In genomic region chr11:114846040-114846791, GRCh38 we compare ENCODE assay signal across 10 cellular contexts.
A peak's percentile ranks its signal among the peaks of the same experiment; 100 is the strongest.
DNase-seq lines count a peak whose midpoint lies in the region; ATAC-seq and TF ChIP-seq lines count a peak whose summit lies in the region.
"Had no signal": no experiment of that assay in that cellular context is flagged by ENCODE, and none has a peak within 500 bp of the region (broad histone marks: within the 10 kb centered on the region; RNA-seq: fewer than 3 reads in every experiment).

No MANE protein-coding gene starts in this region.

- WGBS in H9 (ENCODE audit: extremely low coverage, insufficient read length, low lambda C conversion rate), result no CpG with 5 or more reads among the region's 5 CpGs
- WGBS in suprapubic skin, result 80% methylated on average over 5 of the region's 5 CpGs

- no peak overlapping the region for H3K4me3 Mint-ChIP-seq in H9
- H3K4me3 Mint-ChIP-seq in neural progenitor cell, result no peak overlapping the region
- H3K4me3 Mint-ChIP-seq: stimulated activated naive CD8-positive, alpha-beta T cell treated with anti-CD3 and anti-CD28 coated beads, Interleukin-15, Interleukin-2, amounts not matched to agents 100 ng/mL and 50 ng/mL, for 24 hours had no signal

- H3K27ac Mint-ChIP-seq in H9 (no peak overlapping the region), neural progenitor cell (no peak overlapping the region)
- H3K27ac Mint-ChIP-seq: stimulated activated naive CD8-positive, alpha-beta T cell treated with anti-CD3 and anti-CD28 coated beads, Interleukin-15, Interleukin-2, amounts not matched to agents 100 ng/mL and 50 ng/mL, for 24 hours had no signal

- H3K36me3 Mint-ChIP-seq in H9 (ENCODE audit: insufficient read depth in 1 of 3, low read depth in 3 of 3) (peaks cover 0 to 4% (median 0%) of the 10 kb centered on the region in 3 experiments; a peak in 1 of 7 replicates), neural progenitor cell (no peaks in the 10 kb centered on the region)

- H3K56ac ChIP-seq in H9 (ENCODE audit: insufficient read length, low read depth, low read length), result no peak overlapping the region

- H3K79me2 ChIP-seq in H9 (ENCODE audit: insufficient read depth, low read length) (no peaks in the 10 kb centered on the region), neural progenitor cell (ENCODE audit: low read depth) (no peaks in the 10 kb centered on the region)

- H3K18ac ChIP-seq in H9 (ENCODE audit: insufficient read length, low read depth, low read length), result no peak overlapping the region

- no peak overlapping the region for H3K27ac ChIP-seq in H9 (ENCODE audit: insufficient read length, low read depth, low read length)
- H3K27ac ChIP-seq in dorsolateral prefrontal cortex, result peak overlapping the region in 1 of 59 donors; percentile 26
- H3K27ac ChIP-seq in neural progenitor cell, result no peak overlapping the region
- H3K27ac ChIP-seq in suprapubic skin, result no peak overlapping the region

- H3K79me1 ChIP-seq in H9 (ENCODE audit: insufficient read depth, low read depth, low read length, poor library complexity, severe bottlenecking), result no peaks in the 10 kb centered on the region

- H3K4me1 ChIP-seq in H9 (ENCODE audit: insufficient read depth, low read length), result no peaks in the 10 kb centered on the region
- peaks cover 37% of the 10 kb centered on the region for H3K4me1 ChIP-seq in neural progenitor cell
- H3K4me1 ChIP-seq in suprapubic skin, result no peaks in the 10 kb centered on the region

- no peak overlapping the region for H2BK15ac ChIP-seq in H9 (ENCODE audit: low read depth, low read length)

- DNase-seq in H9 (peak; percentile 55), NCI-H2196 treated with DMSO at 0.1 percent for 48 hours (lab: John Stamatoyannopoulos, UW; ENCODE audit: unreplicated experiment) (peak; percentile 53), dorsolateral prefrontal cortex (peak; percentile 45 to 88 (median 76)), neural progenitor cell (ENCODE audit: low spot score) (peak; percentile 14), T-helper 1 cell (no peak), left colon (no peak), suprapubic skin (ENCODE audit: low spot score in 2 of 2) (no peak)
- DNase-seq: activated gamma-delta T cell had no signal

- H2AK5ac ChIP-seq in H9 (ENCODE audit: insufficient read length, low read length), result no peak overlapping the region

- H3K14ac ChIP-seq in H9 (ENCODE audit: insufficient read depth, low read length), result no peak overlapping the region

- H2AFZ ChIP-seq in H9 (ENCODE audit: low read length) (no peak overlapping the region), neural progenitor cell (replicated peaks) (no peak overlapping the region)

- H3K27me3 Mint-ChIP-seq in H9 (ENCODE audit: low read depth) (peaks cover 14% of the 10 kb centered on the region), neural progenitor cell (ENCODE audit: insufficient read depth, low read depth) (peaks cover 2% of the 10 kb centered on the region)

- H4K8ac ChIP-seq in H9 (replicated peaks; ENCODE audit: insufficient read length, low read depth, low read length), result no peak overlapping the region

- H3K9me3 ChIP-seq in H9 (ENCODE audit: control insufficient read depth, low read depth, low read length) (no peaks in the 10 kb centered on the region), neural progenitor cell (ENCODE audit: low read depth) (no peaks in the 10 kb centered on the region), suprapubic skin (no peaks in the 10 kb centered on the region)

- no peak overlapping the region for H2BK20ac ChIP-seq in H9 (ENCODE audit: low read depth, low read length, poor library complexity, severe bottlenecking)

- H3K4me2 ChIP-seq in H9 (ENCODE audit: insufficient read depth, insufficient read length, low read length) (no peak overlapping the region), neural progenitor cell (no peak overlapping the region)

- no peak overlapping the region for H3T11ph ChIP-seq in H9 (ENCODE audit: low read length)

- no peaks in the 10 kb centered on the region for H3K23me2 ChIP-seq in H9 (ENCODE audit: insufficient read length, low read depth, low read length, poor library complexity, severe bottlenecking)

- ATAC-seq in left colon (no peak), GM18909 (IDR thresholded peaks at IDR 0.05; ENCODE audit: poor library complexity, unreplicated experiment) (no peak)

- intact Hi-C loops in dorsolateral prefrontal cortex (cut with DNase I), result no loop called here
- intact Hi-C loops in left colon (cut with DNase I, micrococcal nuclease), result no loop called here

- H4K20me1 ChIP-seq in H9 (ENCODE audit: control insufficient read depth, insufficient read depth, insufficient read length) (no peaks in the 10 kb centered on the region), neural progenitor cell (ENCODE audit: low read depth) (no peaks in the 10 kb centered on the region)

- H3K27me3 ChIP-seq in H9 (ENCODE audit: insufficient read depth, low read length), result no peaks in the 10 kb centered on the region
- H3K27me3 ChIP-seq in dorsolateral prefrontal cortex, result peaks cover 0 to 23% (median 0%) of the 10 kb centered on the region in 45 donors
- H3K27me3 ChIP-seq in neural progenitor cell, result no peaks in the 10 kb centered on the region
- H3K27me3 ChIP-seq in suprapubic skin, result peaks cover 10% of the 10 kb centered on the region

- H3K4me1 Mint-ChIP-seq in H9 (peaks cover 32 to 44% of the 10 kb centered on the region in 2 experiments), neural progenitor cell (peaks cover 34% of the 10 kb centered on the region)

- no peak overlapping the region for H4K91ac ChIP-seq in H9 (ENCODE audit: insufficient read length, low read depth, low read length)

- no peak overlapping the region for H3K23ac ChIP-seq in H9 (ENCODE audit: insufficient read length, low read depth, low read length)

- H3K36me3 ChIP-seq in neural progenitor cell (no peaks in the 10 kb centered on the region), suprapubic skin (no peaks in the 10 kb centered on the region)

- H3K9me3 Mint-ChIP-seq in H9 (peaks cover 2 to 6% of the 10 kb centered on the region in 2 experiments; a peak in 2 of 5 replicates), neural progenitor cell (peaks cover 2% of the 10 kb centered on the region)
- H3K9me3 Mint-ChIP-seq: stimulated activated naive CD8-positive, alpha-beta T cell treated with anti-CD3 and anti-CD28 coated beads, Interleukin-15, Interleukin-2, amounts not matched to agents 100 ng/mL and 50 ng/mL, for 24 hours had no signal

- H2BK120ac ChIP-seq in H9 (ENCODE audit: low read depth, low read length, poor library complexity, severe bottlenecking), result no peak overlapping the region

- TF ChIP-seq EP300 in suprapubic skin (IDR thresholded peaks at IDR 0.05), result no peak

- H2BK5ac ChIP-seq in H9 (ENCODE audit: insufficient read length, low read length), result no peak overlapping the region

- H3K4me3 ChIP-seq in dorsolateral prefrontal cortex (no peak overlapping the region), neural progenitor cell (no peak overlapping the region), suprapubic skin (no peak overlapping the region)

- no peak for TF ChIP-seq POLR2A in suprapubic skin (IDR thresholded peaks at IDR 0.05)

- no peak overlapping the region for H3K4ac ChIP-seq in H9 (ENCODE audit: low read depth, low read length)

- TF ChIP-seq CTCF in H9 (conservative IDR thresholded peaks at IDR 0.05) (no peak; the same call in 2 of the 3 replicates), dorsolateral prefrontal cortex (IDR thresholded peaks at IDR 0.05 in 54 of 56, conservative IDR thresholded peaks at IDR 0.05 in 2 of 56; ENCODE audit: low read depth in 1 of 56, partially characterized antibody in 56 of 56) (peak in 18 of 56 donors; percentile 10 to 34 (median 20)), neural progenitor cell (IDR thresholded peaks at IDR 0.05) (no peak), suprapubic skin (IDR thresholded peaks at IDR 0.05) (no peak)

- H2BK12ac ChIP-seq in H9 (ENCODE audit: insufficient read length, low read depth, low read length), result no peak overlapping the region

- H4K5ac ChIP-seq in H9 (ENCODE audit: insufficient read length, low read depth, low read length), result no peak overlapping the region

- peaks cover 29% of the 10 kb centered on the region for H3F3A ChIP-seq in neural progenitor cell (ENCODE audit: low read depth)

- H3K9ac ChIP-seq in H9 (ENCODE audit: extremely low read depth, insufficient read length, low read length) (no peak overlapping the region), neural progenitor cell (no peak overlapping the region)

Comparison
In these comparisons a context has a peak if more than half of its experiments do, and no peak if none do; other contexts are left out.
1. DNase-seq: peak in H9 (single experiment), NCI-H2196 treated with DMSO at 0.1 percent for 48 hours (single experiment), dorsolateral prefrontal cortex (10 of 10) and neural progenitor cell (single experiment); none in T-helper 1 cell (0 of 5), left colon (0 of 2) and suprapubic skin (0 of 2).